In genomic region chr15:60424006-60424405, GRCh38 we compare ENCODE assay signal across 11 cellular contexts. TPM values are rescaled to one million over a fixed set of nuclear protein-coding genes. Genes with fewer than 3 reads are reported as not detected.
DNase-seq lines count a peak whose midpoint lies in the region; ATAC-seq and TF ChIP-seq lines count a peak whose summit lies in the region.
"Had no signal": no experiment of that assay in that cellular context is flagged by ENCODE, and none has a peak within 500 bp of the region (broad histone marks: within the 10 kb centered on the region; RNA-seq: fewer than 3 reads in every experiment).

No MANE protein-coding gene starts in this region.

- peaks cover 5% of the 10 kb centered on the region for H3K4me1 ChIP-seq in mesenchymal stem cell (ENCODE audit: control insufficient read depth, insufficient read depth, low read depth, low read length)
- peaks cover 8 to 60% (median 23%) of the 10 kb centered on the region in 4 donors for H3K4me1 ChIP-seq in tibial artery
- H3K4me1 ChIP-seq in testis = peaks cover 19% of the 10 kb centered on the region

- peak overlapping the region in 1 of 2 experiments; percentile 82 for H2BK12ac ChIP-seq in mesenchymal stem cell (ENCODE audit: low read length in 2 of 2)

- H3K4me3 ChIP-seq in mesenchymal stem cell (ENCODE audit: insufficient read depth in 1 of 2, low read depth in 1 of 2, low read length in 2 of 2) (no peak overlapping the region), tibial artery (no peak overlapping the region), testis (no peak overlapping the region)
- H3K4me3 ChIP-seq: body of pancreas, esophagus muscularis mucosa had no signal

- H3K9me3 ChIP-seq in mesenchymal stem cell (ENCODE audit: control insufficient read depth, low read length) (no peaks in the 10 kb centered on the region), tibial artery (no peaks in the 10 kb centered on the region), testis (no peaks in the 10 kb centered on the region)
- H3K9me3 ChIP-seq: body of pancreas, esophagus muscularis mucosa had no signal

- no peak for TF ChIP-seq CTCF in tibial artery (IDR thresholded peaks at IDR 0.05)
- TF ChIP-seq CTCF in testis (IDR thresholded peaks at IDR 0.05) = no peak

- H3K9me3 Mint-ChIP-seq in activated T-cell treated with anti-CD3 and anti-CD28 coated beads, Interleukin-2, amount 50 U/mL, for 24 hours = no peaks in the 10 kb centered on the region
- H3K9me3 Mint-ChIP-seq in activated T-cell treated with anti-CD3 and anti-CD28 coated beads, Interleukin-2, amount 50 U/mL, for 72 hours = no peaks in the 10 kb centered on the region
- H3K9me3 Mint-ChIP-seq in activated naive CD8-positive, alpha-beta T cell treated with anti-CD3 and anti-CD28 coated beads, Interleukin-2, amount 10 ng/mL, durations not matched to agents 7 days and 5 days = no peaks in the 10 kb centered on the region
- H3K9me3 Mint-ChIP-seq: activated T-cell treated with anti-CD3 and anti-CD28 coated beads, Interleukin-2, amount 50 U/mL, for 4 hours had no signal

- H2AK5ac ChIP-seq in mesenchymal stem cell (ENCODE audit: low read length, severe bottlenecking) = no peak overlapping the region

- H3K4me3 Mint-ChIP-seq in activated T-cell treated with anti-CD3 and anti-CD28 coated beads, Interleukin-2, amount 50 U/mL, for 24 hours = no peak overlapping the region
- no peak overlapping the region for H3K4me3 Mint-ChIP-seq in activated T-cell treated with anti-CD3 and anti-CD28 coated beads, Interleukin-2, amount 50 U/mL, for 72 hours
- H3K4me3 Mint-ChIP-seq in activated naive CD8-positive, alpha-beta T cell treated with anti-CD3 and anti-CD28 coated beads, Interleukin-2, amount 10 ng/mL, durations not matched to agents 7 days and 5 days = no peak overlapping the region
- H3K4me3 Mint-ChIP-seq: activated T-cell treated with anti-CD3 and anti-CD28 coated beads, Interleukin-2, amount 50 U/mL, for 4 hours had no signal

- no peak overlapping the region for H2AFZ ChIP-seq in mesenchymal stem cell (ENCODE audit: low read depth, low read length)

- TF ChIP-seq POLR2A in testis (IDR thresholded peaks at IDR 0.05) = no peak

- H3K18ac ChIP-seq in mesenchymal stem cell (ENCODE audit: low read depth in 1 of 2, low read length in 2 of 2) = no peak overlapping the region

- intact Hi-C loops in tibial artery (cut with DNase I; ENCODE audit: low total_unique reads) (no loop called here), testis (cut with DNase I; ENCODE audit: low total_unique reads) (no loop called here)

- no peak overlapping the region for H2BK15ac ChIP-seq in mesenchymal stem cell (ENCODE audit: low read depth, poor library complexity, severe bottlenecking)

- H3K4me2 ChIP-seq in mesenchymal stem cell (ENCODE audit: low read length, poor library complexity, severe bottlenecking) = no peak overlapping the region

- H3K9ac ChIP-seq in mesenchymal stem cell (ENCODE audit: low read length) = peak overlapping the region; percentile 82

- H3K27ac Mint-ChIP-seq in activated T-cell treated with anti-CD3 and anti-CD28 coated beads, Interleukin-2, amount 50 U/mL, for 24 hours = peak overlapping the region; percentile 7
- no peak overlapping the region for H3K27ac Mint-ChIP-seq in activated T-cell treated with anti-CD3 and anti-CD28 coated beads, Interleukin-2, amount 50 U/mL, for 72 hours
- H3K27ac Mint-ChIP-seq in activated naive CD8-positive, alpha-beta T cell treated with anti-CD3 and anti-CD28 coated beads, Interleukin-2, amount 10 ng/mL, durations not matched to agents 7 days and 5 days = peak overlapping the region; percentile 9

- no peak overlapping the region for H3K14ac ChIP-seq in mesenchymal stem cell (ENCODE audit: low read length in 2 of 2)

- DNase-seq in activated T-cell treated with anti-CD3 and anti-CD28 coated beads, Interleukin-2, amount 50 U/mL, for 24 hours = no peak
- DNase-seq in activated T-cell treated with anti-CD3 and anti-CD28 coated beads, Interleukin-2, amount 50 U/mL, for 72 hours = no peak
- no peak for DNase-seq in activated naive CD8-positive, alpha-beta T cell treated with anti-CD3 and anti-CD28 coated beads, Interleukin-2, amount 10 ng/mL, durations not matched to agents 7 days and 5 days
- no peak for DNase-seq in mesenchymal stem cell
- DNase-seq in tibial artery = no peak
- DNase-seq in testis = no peak
- DNase-seq in NCI-H748 treated with DMSO at 0.1 percent for 48 hours (lab: John Stamatoyannopoulos, UW) = no peak
- DNase-seq: activated T-cell treated with anti-CD3 and anti-CD28 coated beads, Interleukin-2, amount 50 U/mL, for 4 hours; body of pancreas had no signal

- no peak overlapping the region for H2BK5ac ChIP-seq in mesenchymal stem cell (ENCODE audit: low read depth, low read length, poor library complexity, severe bottlenecking)

- peaks cover 5% of the 10 kb centered on the region for H3K79me1 ChIP-seq in mesenchymal stem cell (replicated peaks; ENCODE audit: low read length, poor library complexity, severe bottlenecking)

- H3K27me3 Mint-ChIP-seq in activated T-cell treated with anti-CD3 and anti-CD28 coated beads, Interleukin-2, amount 50 U/mL, for 24 hours = no peaks in the 10 kb centered on the region
- no peaks in the 10 kb centered on the region for H3K27me3 Mint-ChIP-seq in activated T-cell treated with anti-CD3 and anti-CD28 coated beads, Interleukin-2, amount 50 U/mL, for 72 hours (ENCODE audit: low read depth)
- H3K27me3 Mint-ChIP-seq in activated naive CD8-positive, alpha-beta T cell treated with anti-CD3 and anti-CD28 coated beads, Interleukin-2, amount 10 ng/mL, durations not matched to agents 7 days and 5 days = no peaks in the 10 kb centered on the region

- no peak overlapping the region for H2BK120ac ChIP-seq in mesenchymal stem cell (ENCODE audit: low read depth, low read length)

- ATAC-seq in activated T-cell treated with anti-CD3 and anti-CD28 coated beads, Interleukin-2, amount 50 U/mL, for 72 hours (replicated peaks in 1 of 2) = no peak
- no peak for ATAC-seq in activated naive CD8-positive, alpha-beta T cell treated with anti-CD3 and anti-CD28 coated beads, Interleukin-2, amount 10 ng/mL, durations not matched to agents 7 days and 5 days (ENCODE audit: low read depth)
- ATAC-seq in GM21526 (IDR thresholded peaks at IDR 0.05; ENCODE audit: low FRiP score, unreplicated experiment) = no peak
- ATAC-seq: activated T-cell treated with anti-CD3 and anti-CD28 coated beads, Interleukin-2, amount 50 U/mL, for 4 hours had no signal

- peaks cover 20% of the 10 kb centered on the region for H3K4me1 Mint-ChIP-seq in activated T-cell treated with anti-CD3 and anti-CD28 coated beads, Interleukin-2, amount 50 U/mL, for 24 hours (ENCODE audit: low read depth)
- H3K4me1 Mint-ChIP-seq in activated T-cell treated with anti-CD3 and anti-CD28 coated beads, Interleukin-2, amount 50 U/mL, for 72 hours (ENCODE audit: low read depth) = no peaks in the 10 kb centered on the region
- H3K4me1 Mint-ChIP-seq in activated naive CD8-positive, alpha-beta T cell treated with anti-CD3 and anti-CD28 coated beads, Interleukin-2, amount 10 ng/mL, durations not matched to agents 7 days and 5 days = peaks cover 11% of the 10 kb centered on the region

- H3K36me3 ChIP-seq in mesenchymal stem cell (ENCODE audit: control insufficient read depth in 1 of 2, insufficient read depth in 2 of 2, low read depth in 1 of 2, low read length in 2 of 2) (peaks cover 3 to 18% of the 10 kb centered on the region in 2 experiments), tibial artery (no peaks in the 10 kb centered on the region), testis (ENCODE audit: low read depth, missing control alignments) (no peaks in the 10 kb centered on the region)

- H3K27ac ChIP-seq in mesenchymal stem cell (ENCODE audit: low read length, poor library complexity, severe bottlenecking) (peak overlapping the region; percentile 29), tibial artery (peak overlapping the region; percentile 41 to 44), testis (peak overlapping the region in 1 of 2 donors; percentile 37)
- H3K27ac ChIP-seq: body of pancreas, esophagus muscularis mucosa had no signal

- H4K91ac ChIP-seq in mesenchymal stem cell (ENCODE audit: low read length) = no peak overlapping the region

- WGBS in mesenchymal stem cell = 92% methylated on average over 1 of the region's 1 CpG
- 74 to 85% methylated on average over 1 of the region's 1 CpG for WGBS in testis, 2 donors

- H3K23ac ChIP-seq in mesenchymal stem cell (ENCODE audit: low read length in 2 of 2) = no peak overlapping the region

- no peak overlapping the region for H4K8ac ChIP-seq in mesenchymal stem cell (ENCODE audit: low read length)

- no peaks in the 10 kb centered on the region for H3K27me3 ChIP-seq in mesenchymal stem cell (ENCODE audit: control insufficient read depth in 1 of 2, insufficient read depth in 1 of 2, low read length in 2 of 2)
- no peaks in the 10 kb centered on the region for H3K27me3 ChIP-seq in tibial artery
- H3K27me3 ChIP-seq in testis = no peaks in the 10 kb centered on the region
- H3K27me3 ChIP-seq: body of pancreas, esophagus muscularis mucosa had no signal

- POLR2A ChIA-PET in activated naive CD8-positive, alpha-beta T cell treated with anti-CD3 and anti-CD28 coated beads, Interleukin-2, amount 10 ng/mL, durations not matched to agents 7 days and 5 days (lab: Charles Lee) = no interaction called here

- peak overlapping the region in 1 of 2 experiments; percentile 59 for H3K4ac ChIP-seq in mesenchymal stem cell (ENCODE audit: low read depth in 1 of 2, low read length in 2 of 2)

- H3K36me3 Mint-ChIP-seq in activated T-cell treated with anti-CD3 and anti-CD28 coated beads, Interleukin-2, amount 50 U/mL, for 24 hours (ENCODE audit: low read depth) = peaks cover 70% of the 10 kb centered on the region
- peaks cover 0 to 7% of the 10 kb centered on the region in 2 donors for H3K36me3 Mint-ChIP-seq in activated T-cell treated with anti-CD3 and anti-CD28 coated beads, Interleukin-2, amount 50 U/mL, for 72 hours (ENCODE audit: insufficient read depth in 2 of 2)
- H3K36me3 Mint-ChIP-seq in activated naive CD8-positive, alpha-beta T cell treated with anti-CD3 and anti-CD28 coated beads, Interleukin-2, amount 10 ng/mL, durations not matched to agents 7 days and 5 days = peaks cover 24% of the 10 kb centered on the region

RNA-seq across cellular contexts. Expression of gene ANXA2, which starts 26.2 kb away (rescaled TPM):
- total RNA-seq in activated T-cell treated with anti-CD3 and anti-CD28 coated beads, Interleukin-2, amount 50 U/mL, for 72 hours = 10 to 100 TPM; 58.2 to 89.3 TPM
- total RNA-seq in activated naive CD8-positive, alpha-beta T cell treated with anti-CD3 and anti-CD28 coated beads, Interleukin-2, amount 10 ng/mL, durations not matched to agents 7 days and 5 days = 100 to 1,000 TPM; 230 to 242 TPM
- 2,051 TPM for polyA plus RNA-seq in mesenchymal stem cell (2013, experiment 1 of 2)
- 2,053 TPM for polyA plus RNA-seq in mesenchymal stem cell (2013, experiment 2 of 2)
- 100 to 1,000 TPM; 199 to 226 TPM for total RNA-seq in testis
- 388 TPM for polyA plus RNA-seq in testis (ENCODE audit: insufficient read depth, low read depth, low replicate concordance)

RNA-seq across cellular contexts. Expression of gene ICE2, which starts 54.9 kb away (rescaled TPM):
- total RNA-seq in activated T-cell treated with anti-CD3 and anti-CD28 coated beads, Interleukin-2, amount 50 U/mL, for 72 hours = 10 to 100 TPM; 81.5 to 91.7 TPM
- total RNA-seq in activated naive CD8-positive, alpha-beta T cell treated with anti-CD3 and anti-CD28 coated beads, Interleukin-2, amount 10 ng/mL, durations not matched to agents 7 days and 5 days = 10 to 100 TPM; 65.1 to 81.4 TPM
- polyA plus RNA-seq in mesenchymal stem cell (2013, experiment 1 of 2) = 16.7 TPM
- polyA plus RNA-seq in mesenchymal stem cell (2013, experiment 2 of 2) = 16.0 TPM
- total RNA-seq in testis = 10 to 100 TPM; 44.6 to 48.3 TPM
- 24.3 TPM for polyA plus RNA-seq in testis (ENCODE audit: insufficient read depth, low read depth, low replicate concordance)
